ENCODE assay signal across 8 cellular contexts in genomic region chr17:2395258-2396170, GRCh38. TPM values are rescaled to one million over a fixed set of nuclear protein-coding genes. Genes with fewer than 3 reads are reported as not detected.
A peak's percentile ranks its signal among the peaks of the same experiment; 100 is the strongest.
DNase-seq lines count a peak whose midpoint lies in the region; ATAC-seq, FAIRE-seq and TF ChIP-seq lines count a peak whose summit lies in the region.

No MANE protein-coding gene starts in this region.

- H3K9me3 ChIP-seq in Peyer's patch: no peaks in the 10 kb centered on the region
- no peaks in the 10 kb centered on the region for H3K9me3 ChIP-seq in neutrophil

- H3K36me3 ChIP-seq in Peyer's patch (no peaks in the 10 kb centered on the region), neutrophil (no peaks in the 10 kb centered on the region)

- DNase-seq in EL (peak; percentile 38), Peyer's patch (no peak), erythroblast (lab: John Stamatoyannopoulos, UW) (peak; percentile 46 to 48), D721Med (ENCODE audit: insufficient read length, low spot score) (no peak)

- no peak for TF ChIP-seq POLR2A in Peyer's patch (IDR thresholded peaks at IDR 0.05)
- no peak for TF ChIP-seq POLR2A in erythroblast (IDR thresholded peaks at IDR 0.05; ENCODE audit: low read length)

- no peak for FAIRE-seq in D721Med (lab: Jason Lieb, UNC)

- H3K27ac ChIP-seq in Peyer's patch (peak overlapping the region; percentile 85 to 100 (median 96)), neutrophil (peak overlapping the region; percentile 100)

- TF ChIP-seq CTCF in Peyer's patch (IDR thresholded peaks at IDR 0.05): no peak
- TF ChIP-seq CTCF in neutrophil (IDR thresholded peaks at IDR 0.05): peak; percentile 23
- TF ChIP-seq CTCF in D721Med (IDR thresholded peaks at IDR 0.05; ENCODE audit: insufficient read depth, missing control alignments): no peak

- ATAC-seq in GM18873 (IDR thresholded peaks at IDR 0.05; ENCODE audit: low FRiP score, unreplicated experiment) (no peak), HG02870 (IDR thresholded peaks at IDR 0.05; ENCODE audit: unreplicated experiment) (no peak), GM19023 (IDR thresholded peaks at IDR 0.05; ENCODE audit: unreplicated experiment) (no peak)

- no peaks in the 10 kb centered on the region for H3K27me3 ChIP-seq in Peyer's patch
- H3K27me3 ChIP-seq in neutrophil: no peaks in the 10 kb centered on the region

- peaks cover 27 to 64% (median 50%) of the 10 kb centered on the region in 4 donors for H3K4me1 ChIP-seq in Peyer's patch
- H3K4me1 ChIP-seq in neutrophil (ENCODE audit: control insufficient read depth in 1 of 2, insufficient read depth in 1 of 2, low read depth in 1 of 2, low read length in 1 of 2): peaks cover 78 to 91% of the 10 kb centered on the region in 2 experiments

- peak overlapping the region in 1 of 4 donors; percentile 36 for H3K4me3 ChIP-seq in Peyer's patch
- peak overlapping the region; percentile 69 to 95 for H3K4me3 ChIP-seq in neutrophil (ENCODE audit: low read depth in 1 of 2, low read length in 1 of 2)

RNA-seq across cellular contexts. Expression of gene MNT, which starts 5.3 kb away (rescaled TPM):
- total RNA-seq in Peyer's patch: 10 to 100 TPM in 3 of 4 donors, 1 to 10 TPM in 1; 9.5 to 57.8 (median 39.0) TPM

RNA-seq across cellular contexts. Expression of gene SGSM2, which starts 58.2 kb away (rescaled TPM):
- total RNA-seq in Peyer's patch: 100 to 1,000 TPM in 3 of 4 donors, 10 to 100 TPM in 1; 48.5 to 151 (median 113) TPM

RNA-seq across cellular contexts. Expression of gene TSR1, which starts 59.3 kb away (rescaled TPM):
- 10 to 100 TPM in 3 of 4 donors, 1 to 10 TPM in 1; 5.6 to 87.5 (median 28.6) TPM for total RNA-seq in Peyer's patch

Comparison
In these comparisons a context has a peak if more than half of its experiments do, and no peak if none do; other contexts are left out.
1. DNase-seq: peak in EL (single experiment) and erythroblast (2 of 2); none in Peyer's patch (0 of 3) and D721Med (single experiment).